In genomic region chr6:2939315-2940009, GRCh38 we compare ENCODE assay signal across 13 cellular contexts. TPM values are rescaled to one million over a fixed set of nuclear protein-coding genes. Genes with fewer than 3 reads are reported as not detected.
DNase-seq lines count a peak whose midpoint lies in the region; ATAC-seq and TF ChIP-seq lines count a peak whose summit lies in the region.
"Had no signal": no experiment of that assay in that cellular context is flagged by ENCODE, and none has a peak within 500 bp of the region (broad histone marks: within the 10 kb centered on the region; RNA-seq: fewer than 3 reads in every experiment).

No MANE protein-coding gene starts in this region.

- H3K9me3 Mint-ChIP-seq in activated naive CD8-positive, alpha-beta T cell treated with anti-CD3 and anti-CD28 coated beads, Interleukin-2, amount 50 U/mL, for 24 hours = peaks cover 9% of the 10 kb centered on the region

- H3K27ac Mint-ChIP-seq in activated naive CD8-positive, alpha-beta T cell treated with anti-CD3 and anti-CD28 coated beads, Interleukin-2, amount 50 U/mL, for 24 hours = peak overlapping the region; percentile 91

- H3K27me3 Mint-ChIP-seq in activated naive CD8-positive, alpha-beta T cell treated with anti-CD3 and anti-CD28 coated beads, Interleukin-2, amount 50 U/mL, for 24 hours = no peaks in the 10 kb centered on the region
- H3K27me3 Mint-ChIP-seq: IgD-negative memory B cell had no signal

- intact Hi-C loops in Right ventricle myocardium inferior (cut with DNase I) = loop anchor here (10.0 kb wide), 1 partner anchor 45 kb away; no protein-coding TSS in a partner anchor
- intact Hi-C loops in cardiac septum (cut with DNase I) = no loop called here
- intact Hi-C loops in lower leg skin (cut with DNase I; ENCODE audit: low total_unique reads) = loop anchor here (10.0 kb wide), 1 partner anchor 95 kb away; the partner anchor contains the start of gene SERPINB1

- TF ChIP-seq CTCF in lower leg skin (IDR thresholded peaks at IDR 0.05) = no peak

- peaks cover 71% of the 10 kb centered on the region for H3K4me1 Mint-ChIP-seq in activated naive CD8-positive, alpha-beta T cell treated with anti-CD3 and anti-CD28 coated beads, Interleukin-2, amount 50 U/mL, for 24 hours

- 95 to 99% methylated on average over 16 to 34 of the region's 34 CpGs for WGBS in lower leg skin, 2 donors

- ATAC-seq in Right ventricle myocardium inferior = peak; percentile 51
- no peak for ATAC-seq in activated naive CD8-positive, alpha-beta T cell treated with anti-CD3 and anti-CD28 coated beads, Interleukin-2, amount 50 U/mL, for 24 hours
- no peak for ATAC-seq in GM21390 (IDR thresholded peaks at IDR 0.05; ENCODE audit: unreplicated experiment)
- ATAC-seq: gastrocnemius medialis had no signal

- H3K4me3 Mint-ChIP-seq in activated naive CD8-positive, alpha-beta T cell treated with anti-CD3 and anti-CD28 coated beads, Interleukin-2, amount 50 U/mL, for 24 hours = no peak overlapping the region

- DNase-seq in Right ventricle myocardium inferior (ENCODE audit: missing footprints) = no peak
- no peak for DNase-seq in cardiac septum (ENCODE audit: low spot score)
- DNase-seq in activated naive CD8-positive, alpha-beta T cell treated with anti-CD3 and anti-CD28 coated beads, Interleukin-2, amount 50 U/mL, for 24 hours = no peak
- peak; percentile 10 to 68 for DNase-seq in lower leg skin (ENCODE audit: low spot score in 2 of 2)
- peak; percentile 40 for DNase-seq in ureter (ENCODE audit: low spot score)
- DNase-seq in D341Med (ENCODE audit: low spot score) = no peak
- DNase-seq in 8988T = no peak
- DNase-seq: gastrocnemius medialis, mesenchymal stem cell, NCI-H1092 treated with DMSO at 0.1 percent for 48 hours, uterus had no signal

- H3K4me3 ChIP-seq in lower leg skin (ENCODE audit: low read depth, poor library complexity, severe bottlenecking) = no peak overlapping the region
- H3K4me3 ChIP-seq: gastrocnemius medialis, uterus had no signal

- peaks cover 21% of the 10 kb centered on the region for H3K36me3 Mint-ChIP-seq in activated naive CD8-positive, alpha-beta T cell treated with anti-CD3 and anti-CD28 coated beads, Interleukin-2, amount 50 U/mL, for 24 hours (ENCODE audit: low read depth)
- H3K36me3 Mint-ChIP-seq: IgD-negative memory B cell had no signal

- TF ChIP-seq POLR2A in lower leg skin (IDR thresholded peaks at IDR 0.05) = no peak

RNA-seq across cellular contexts. Expression of gene SERPINB6, which starts 31.9 kb away (rescaled TPM):
- total RNA-seq in Right ventricle myocardium inferior = 275 TPM
- total RNA-seq in cardiac septum = 171 TPM
- 10 to 100 TPM; 21.2 to 37.0 (median 35.6) TPM for total RNA-seq in lower leg skin
- total RNA-seq in ureter = 121 TPM

RNA-seq across cellular contexts. Expression of gene SERPINB9, which starts 36.4 kb away (rescaled TPM):
- total RNA-seq in Right ventricle myocardium inferior (3.2 TPM), cardiac septum (5.3 TPM), lower leg skin (1 to 10 TPM in 2 of 4 donors, under 1 TPM in 2; 0.42 to 3.9 (median 1.5) TPM), ureter (6.7 TPM)

Comparison
In these comparisons a context has a peak if more than half of its experiments do, and no peak if none do; other contexts are left out.
1. DNase-seq: peak in lower leg skin (2 of 2) and ureter (single experiment); none in Right ventricle myocardium inferior (single experiment), cardiac septum (single experiment), activated naive CD8-positive, alpha-beta T cell treated with anti-CD3 and anti-CD28 coated beads, Interleukin-2, amount 50 U/mL, for 24 hours (single experiment), D341Med (single experiment) and 8988T (single experiment).